In genomic region chr12:115212356-115212755, GRCh38 we compare ENCODE assay signal across 24 cellular contexts.
"Had no signal": no experiment of that assay in that cellular context is flagged by ENCODE, and none has a peak within 500 bp of the region (broad histone marks: within the 10 kb centered on the region; RNA-seq: fewer than 3 reads in every experiment).

No MANE protein-coding gene starts in this region.

- H3K27ac Mint-ChIP-seq: natural killer cell treated with Interleukin-12 subunit alpha and Interleukin-12 subunit beta and Interleukin-15 and Interleukin-18, amount 100 ng/mL, for 72 hours had no signal

- H3K4me1 ChIP-seq: foreskin keratinocyte, prostate gland had no signal

- H3K36me3 ChIP-seq: esophagus muscularis mucosa, neutrophil, prostate gland, suprapubic skin, thyroid gland, vagina had no signal

- DNase-seq: effector CD8-positive, alpha-beta T cell; foreskin keratinocyte; glutamatergic neuron; mesenchymal stem cell; mucosa of descending colon; naive B cell; right cardiac atrium; small intestine; stimulated activated CD4-positive, alpha-beta T cell treated with anti-CD3 and anti-CD28 coated beads, Interleukin-15, amount 100 ng/mL, for 24 hours; stimulated activated CD4-positive, alpha-beta T cell treated with anti-CD3 and anti-CD28 coated beads, Interleukin-2, amount 100 ng/mL, for 48 hours; stimulated activated CD8-positive, alpha-beta memory T cell treated with anti-CD3 and anti-CD28 coated beads, Interleukin-4, amount 100 ng/mL, for 48 hours; stimulated activated naive CD4-positive, alpha-beta T cell; stimulated activated naive CD8-positive, alpha-beta T cell treated with anti-CD3 and anti-CD28 coated beads, Interleukin-15, amount 100 ng/mL, for 72 hours; thyroid gland; trophoblast cell had no signal

- H3K4me1 Mint-ChIP-seq: naive B cell; stimulated activated naive CD8-positive, alpha-beta T cell treated with anti-CD3 and anti-CD28 coated beads, Interleukin-15, amount 100 ng/mL, for 72 hours had no signal

- H3K27ac ChIP-seq: foreskin keratinocyte, neutrophil, prostate gland, suprapubic skin, thyroid gland had no signal

- H3K27me3 Mint-ChIP-seq: stimulated activated naive CD8-positive, alpha-beta T cell treated with anti-CD3 and anti-CD28 coated beads, Interleukin-15, amount 100 ng/mL, for 72 hours had no signal

- H3K4me3 ChIP-seq: esophagus muscularis mucosa, lung, mucosa of descending colon, prostate gland, suprapubic skin, thyroid gland, vagina had no signal

- ATAC-seq: foreskin keratinocyte; mucosa of descending colon; natural killer cell treated with Interleukin-12 subunit alpha and Interleukin-12 subunit beta and Interleukin-15 and Interleukin-18, amount 100 ng/mL, for 72 hours; right cardiac atrium; stimulated activated naive CD8-positive, alpha-beta T cell treated with anti-CD3 and anti-CD28 coated beads, Interleukin-15, amount 100 ng/mL, for 72 hours had no signal

- H3K36me3 Mint-ChIP-seq: mesothelial cell of epicardium; natural killer cell treated with Interleukin-12 subunit alpha and Interleukin-12 subunit beta and Interleukin-15 and Interleukin-18, amount 100 ng/mL, for 72 hours had no signal

- H3K27me3 ChIP-seq: esophagus muscularis mucosa, foreskin keratinocyte, neutrophil, suprapubic skin, thyroid gland, vagina had no signal

- H3K9me3 ChIP-seq: esophagus muscularis mucosa, mucosa of descending colon, neutrophil, prostate gland, suprapubic skin, thyroid gland, vagina had no signal

- H3K4me3 Mint-ChIP-seq: mesothelial cell of epicardium; naive B cell; natural killer cell treated with Interleukin-12 subunit alpha and Interleukin-12 subunit beta and Interleukin-15 and Interleukin-18, amount 100 ng/mL, for 72 hours; neural crest cell; stimulated activated naive CD8-positive, alpha-beta T cell treated with anti-CD3 and anti-CD28 coated beads, Interleukin-15, amount 100 ng/mL, for 72 hours had no signal
